1 cellular context compared by ENCODE assay signal in genomic region chr6:43172127-43173007, GRCh38.
TF ChIP-seq lines count a peak whose summit lies in the region.

No MANE protein-coding gene starts in this region.

TF ChIP-seq in GM12878, 131 proteins besides CTCF, POLR2A, EP300 and RAD21 (continued from another document):
- TF ChIP-seq, protein P1, sequence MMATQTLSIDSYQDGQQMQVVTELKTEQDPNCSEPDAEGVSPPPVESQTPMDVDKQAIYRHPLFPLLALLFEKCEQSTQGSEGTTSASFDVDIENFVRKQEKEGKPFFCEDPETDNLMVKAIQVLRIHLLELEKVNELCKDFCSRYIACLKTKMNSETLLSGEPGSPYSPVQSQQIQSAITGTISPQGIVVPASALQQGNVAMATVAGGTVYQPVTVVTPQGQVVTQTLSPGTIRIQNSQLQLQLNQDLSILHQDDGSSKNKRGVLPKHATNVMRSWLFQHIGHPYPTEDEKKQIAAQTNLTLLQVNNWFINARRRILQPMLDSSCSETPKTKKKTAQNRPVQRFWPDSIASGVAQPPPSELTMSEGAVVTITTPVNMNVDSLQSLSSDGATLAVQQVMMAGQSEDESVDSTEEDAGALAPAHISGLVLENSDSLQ (IDR thresholded peaks at IDR 0.05): no peak
- no peak for TF ChIP-seq CHD1 (IDR thresholded peaks at IDR 0.05; ENCODE audit: low read depth, low read length)
- no peak for TF ChIP-seq NFXL1 (IDR thresholded peaks at IDR 0.05; ENCODE audit: borderline replicate concordance)
- no peak for TF ChIP-seq BRCA1 (IDR thresholded peaks at IDR 0.05; ENCODE audit: low read depth, low read length)
- no peak for TF ChIP-seq GATAD2B (conservative IDR thresholded peaks at IDR 0.05; ENCODE audit: low read depth)
- no peak for TF ChIP-seq PAX8 (IDR thresholded peaks at IDR 0.05)
- TF ChIP-seq POLR2AphosphoS5 (IDR thresholded peaks at IDR 0.05; ENCODE audit: low read length): peak; percentile 55
- no peak for TF ChIP-seq CBX3 (IDR thresholded peaks at IDR 0.05; ENCODE audit: borderline replicate concordance, low read depth)
- no peak for TF ChIP-seq PAX5 (IDR thresholded peaks at IDR 0.05; ENCODE audit: borderline replicate concordance, low read depth, low read length)
- TF ChIP-seq RELA (IDR thresholded peaks at IDR 0.05; ENCODE audit: borderline replicate concordance, partially characterized antibody): no peak
- no peak for TF ChIP-seq YBX1 (IDR thresholded peaks at IDR 0.05)
- TF ChIP-seq, protein P2, sequence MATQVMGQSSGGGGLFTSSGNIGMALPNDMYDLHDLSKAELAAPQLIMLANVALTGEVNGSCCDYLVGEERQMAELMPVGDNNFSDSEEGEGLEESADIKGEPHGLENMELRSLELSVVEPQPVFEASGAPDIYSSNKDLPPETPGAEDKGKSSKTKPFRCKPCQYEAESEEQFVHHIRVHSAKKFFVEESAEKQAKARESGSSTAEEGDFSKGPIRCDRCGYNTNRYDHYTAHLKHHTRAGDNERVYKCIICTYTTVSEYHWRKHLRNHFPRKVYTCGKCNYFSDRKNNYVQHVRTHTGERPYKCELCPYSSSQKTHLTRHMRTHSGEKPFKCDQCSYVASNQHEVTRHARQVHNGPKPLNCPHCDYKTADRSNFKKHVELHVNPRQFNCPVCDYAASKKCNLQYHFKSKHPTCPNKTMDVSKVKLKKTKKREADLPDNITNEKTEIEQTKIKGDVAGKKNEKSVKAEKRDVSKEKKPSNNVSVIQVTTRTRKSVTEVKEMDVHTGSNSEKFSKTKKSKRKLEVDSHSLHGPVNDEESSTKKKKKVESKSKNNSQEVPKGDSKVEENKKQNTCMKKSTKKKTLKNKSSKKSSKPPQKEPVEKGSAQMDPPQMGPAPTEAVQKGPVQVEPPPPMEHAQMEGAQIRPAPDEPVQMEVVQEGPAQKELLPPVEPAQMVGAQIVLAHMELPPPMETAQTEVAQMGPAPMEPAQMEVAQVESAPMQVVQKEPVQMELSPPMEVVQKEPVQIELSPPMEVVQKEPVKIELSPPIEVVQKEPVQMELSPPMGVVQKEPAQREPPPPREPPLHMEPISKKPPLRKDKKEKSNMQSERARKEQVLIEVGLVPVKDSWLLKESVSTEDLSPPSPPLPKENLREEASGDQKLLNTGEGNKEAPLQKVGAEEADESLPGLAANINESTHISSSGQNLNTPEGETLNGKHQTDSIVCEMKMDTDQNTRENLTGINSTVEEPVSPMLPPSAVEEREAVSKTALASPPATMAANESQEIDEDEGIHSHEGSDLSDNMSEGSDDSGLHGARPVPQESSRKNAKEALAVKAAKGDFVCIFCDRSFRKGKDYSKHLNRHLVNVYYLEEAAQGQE (IDR thresholded peaks at IDR 0.05; ENCODE audit: low read depth, low read length): no peak
- no peak for TF ChIP-seq KDM1A (IDR thresholded peaks at IDR 0.05; ENCODE audit: borderline replicate concordance)
- TF ChIP-seq TCF12 (IDR thresholded peaks at IDR 0.05; ENCODE audit: low read depth, low read length): no peak
- TF ChIP-seq, protein P3, sequence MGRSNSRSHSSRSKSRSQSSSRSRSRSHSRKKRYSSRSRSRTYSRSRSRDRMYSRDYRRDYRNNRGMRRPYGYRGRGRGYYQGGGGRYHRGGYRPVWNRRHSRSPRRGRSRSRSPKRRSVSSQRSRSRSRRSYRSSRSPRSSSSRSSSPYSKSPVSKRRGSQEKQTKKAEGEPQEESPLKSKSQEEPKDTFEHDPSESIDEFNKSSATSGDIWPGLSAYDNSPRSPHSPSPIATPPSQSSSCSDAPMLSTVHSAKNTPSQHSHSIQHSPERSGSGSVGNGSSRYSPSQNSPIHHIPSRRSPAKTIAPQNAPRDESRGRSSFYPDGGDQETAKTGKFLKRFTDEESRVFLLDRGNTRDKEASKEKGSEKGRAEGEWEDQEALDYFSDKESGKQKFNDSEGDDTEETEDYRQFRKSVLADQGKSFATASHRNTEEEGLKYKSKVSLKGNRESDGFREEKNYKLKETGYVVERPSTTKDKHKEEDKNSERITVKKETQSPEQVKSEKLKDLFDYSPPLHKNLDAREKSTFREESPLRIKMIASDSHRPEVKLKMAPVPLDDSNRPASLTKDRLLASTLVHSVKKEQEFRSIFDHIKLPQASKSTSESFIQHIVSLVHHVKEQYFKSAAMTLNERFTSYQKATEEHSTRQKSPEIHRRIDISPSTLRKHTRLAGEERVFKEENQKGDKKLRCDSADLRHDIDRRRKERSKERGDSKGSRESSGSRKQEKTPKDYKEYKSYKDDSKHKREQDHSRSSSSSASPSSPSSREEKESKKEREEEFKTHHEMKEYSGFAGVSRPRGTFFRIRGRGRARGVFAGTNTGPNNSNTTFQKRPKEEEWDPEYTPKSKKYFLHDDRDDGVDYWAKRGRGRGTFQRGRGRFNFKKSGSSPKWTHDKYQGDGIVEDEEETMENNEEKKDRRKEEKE (IDR thresholded peaks at IDR 0.05): no peak
- TF ChIP-seq CREM (IDR thresholded peaks at IDR 0.05; ENCODE audit: low read depth): no peak
- TF ChIP-seq TARDBP (IDR thresholded peaks at IDR 0.05; ENCODE audit: borderline replicate concordance): no peak
- TF ChIP-seq E4F1 (IDR thresholded peaks at IDR 0.05; ENCODE audit: borderline replicate concordance, partially characterized antibody): no peak
- TF ChIP-seq NR2C1 (IDR thresholded peaks at IDR 0.05): no peak
- no peak for TF ChIP-seq JUND (IDR thresholded peaks at IDR 0.05; ENCODE audit: low read depth, low read length)
- TF ChIP-seq SMAD1 (IDR thresholded peaks at IDR 0.05; ENCODE audit: low read depth, partially characterized antibody): no peak
- 0 out of 2 replicates have a peak, but pooled peaks have one; percentile 47 for TF ChIP-seq NBN (IDR thresholded peaks at IDR 0.05)
- no peak for TF ChIP-seq RFX5 (IDR thresholded peaks at IDR 0.05; ENCODE audit: low read depth, low read length)
- no peak; the same call in 1 of the 2 replicates for TF ChIP-seq RUNX3 (IDR thresholded peaks at IDR 0.05; ENCODE audit: low read length)
- no peak for TF ChIP-seq RAD51 (IDR thresholded peaks at IDR 0.05)
- TF ChIP-seq SREBF2 (IDR thresholded peaks at IDR 0.05; ENCODE audit: low read length): no peak
- no peak for TF ChIP-seq EZH2 (IDR thresholded peaks at IDR 0.05; ENCODE audit: borderline replicate concordance, control insufficient read depth, low read depth, low read length)
- TF ChIP-seq RB1 (IDR thresholded peaks at IDR 0.05; ENCODE audit: borderline replicate concordance): no peak
- TF ChIP-seq SUZ12 (IDR thresholded peaks at IDR 0.05; ENCODE audit: unreplicated experiment): no peak
- TF ChIP-seq BHLHE40 (IDR thresholded peaks at IDR 0.05; ENCODE audit: borderline replicate concordance in 1 of 2, low read depth in 2 of 2, low read length in 1 of 2): no peak
- TF ChIP-seq FOS (IDR thresholded peaks at IDR 0.05; ENCODE audit: borderline replicate concordance, extremely low read depth, insufficient read length): no peak
- TF ChIP-seq, protein P4, sequence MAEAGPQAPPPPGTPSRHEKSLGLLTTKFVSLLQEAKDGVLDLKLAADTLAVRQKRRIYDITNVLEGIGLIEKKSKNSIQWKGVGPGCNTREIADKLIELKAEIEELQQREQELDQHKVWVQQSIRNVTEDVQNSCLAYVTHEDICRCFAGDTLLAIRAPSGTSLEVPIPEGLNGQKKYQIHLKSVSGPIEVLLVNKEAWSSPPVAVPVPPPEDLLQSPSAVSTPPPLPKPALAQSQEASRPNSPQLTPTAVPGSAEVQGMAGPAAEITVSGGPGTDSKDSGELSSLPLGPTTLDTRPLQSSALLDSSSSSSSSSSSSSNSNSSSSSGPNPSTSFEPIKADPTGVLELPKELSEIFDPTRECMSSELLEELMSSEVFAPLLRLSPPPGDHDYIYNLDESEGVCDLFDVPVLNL (IDR thresholded peaks at IDR 0.05; ENCODE audit: low read depth, low read length): no peak
- TF ChIP-seq, protein P5, sequence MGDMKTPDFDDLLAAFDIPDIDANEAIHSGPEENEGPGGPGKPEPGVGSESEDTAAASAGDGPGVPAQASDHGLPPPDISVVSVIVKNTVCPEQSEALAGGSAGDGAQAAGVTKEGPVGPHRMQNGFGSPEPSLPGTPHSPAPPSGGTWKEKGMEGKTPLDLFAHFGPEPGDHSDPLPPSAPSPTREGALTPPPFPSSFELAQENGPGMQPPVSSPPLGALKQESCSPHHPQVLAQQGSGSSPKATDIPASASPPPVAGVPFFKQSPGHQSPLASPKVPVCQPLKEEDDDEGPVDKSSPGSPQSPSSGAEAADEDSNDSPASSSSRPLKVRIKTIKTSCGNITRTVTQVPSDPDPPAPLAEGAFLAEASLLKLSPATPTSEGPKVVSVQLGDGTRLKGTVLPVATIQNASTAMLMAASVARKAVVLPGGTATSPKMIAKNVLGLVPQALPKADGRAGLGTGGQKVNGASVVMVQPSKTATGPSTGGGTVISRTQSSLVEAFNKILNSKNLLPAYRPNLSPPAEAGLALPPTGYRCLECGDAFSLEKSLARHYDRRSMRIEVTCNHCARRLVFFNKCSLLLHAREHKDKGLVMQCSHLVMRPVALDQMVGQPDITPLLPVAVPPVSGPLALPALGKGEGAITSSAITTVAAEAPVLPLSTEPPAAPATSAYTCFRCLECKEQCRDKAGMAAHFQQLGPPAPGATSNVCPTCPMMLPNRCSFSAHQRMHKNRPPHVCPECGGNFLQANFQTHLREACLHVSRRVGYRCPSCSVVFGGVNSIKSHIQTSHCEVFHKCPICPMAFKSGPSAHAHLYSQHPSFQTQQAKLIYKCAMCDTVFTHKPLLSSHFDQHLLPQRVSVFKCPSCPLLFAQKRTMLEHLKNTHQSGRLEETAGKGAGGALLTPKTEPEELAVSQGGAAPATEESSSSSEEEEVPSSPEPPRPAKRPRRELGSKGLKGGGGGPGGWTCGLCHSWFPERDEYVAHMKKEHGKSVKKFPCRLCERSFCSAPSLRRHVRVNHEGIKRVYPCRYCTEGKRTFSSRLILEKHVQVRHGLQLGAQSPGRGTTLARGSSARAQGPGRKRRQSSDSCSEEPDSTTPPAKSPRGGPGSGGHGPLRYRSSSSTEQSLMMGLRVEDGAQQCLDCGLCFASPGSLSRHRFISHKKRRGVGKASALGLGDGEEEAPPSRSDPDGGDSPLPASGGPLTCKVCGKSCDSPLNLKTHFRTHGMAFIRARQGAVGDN (IDR thresholded peaks at IDR 0.05): no peak
- no peak for TF ChIP-seq RCOR1 (conservative IDR thresholded peaks at IDR 0.05; ENCODE audit: low read depth, low read length)
- TF ChIP-seq TBL1XR1 (IDR thresholded peaks at IDR 0.05; ENCODE audit: low read depth, low read length): no peak
- TF ChIP-seq MTA2 (IDR thresholded peaks at IDR 0.05; ENCODE audit: low read depth): no peak
- no peak; a peak in 1 of 4 replicates for TF ChIP-seq IKZF2 (IDR thresholded peaks at IDR 0.05)
